ENCODE assay signal across 26 cellular contexts in genomic region chr21:30482130-30482529, GRCh38. TPM values are rescaled to one million over a fixed set of nuclear protein-coding genes. Genes with fewer than 3 reads are reported as not detected.
"Had no signal": no experiment of that assay in that cellular context is flagged by ENCODE, and none has a peak within 500 bp of the region (broad histone marks: within the 10 kb centered on the region; RNA-seq: fewer than 3 reads in every experiment).

No MANE protein-coding gene starts in this region.

- DNase-seq: activated CD4-positive, alpha-beta memory T cell treated with anti-CD3 and anti-CD28 coated beads, Interleukin-2, amount 10 ng/mL, durations not matched to agents 7 days and 5 days; activated CD4-positive, alpha-beta T cell treated with anti-CD3 and anti-CD28 coated beads for 36 hours; activated CD4-positive, alpha-beta T cell treated with anti-CD3 and anti-CD28 coated beads, Interleukin-2, amount 50 U/mL, for 1 hour; activated gamma-delta T cell; activated naive CD4-positive, alpha-beta T cell treated with anti-CD3 and anti-CD28 coated beads for 36 hours; activated T-cell treated with anti-CD3 and anti-CD28 coated beads for 4 hours; activated T-cell treated with anti-CD3 and anti-CD28 coated beads, Interleukin-2, amount 50 U/mL, for 48 hours; brain microvascular endothelial cell; central memory CD4-positive, alpha-beta T cell; Karpas-422; NCI-H1105 treated with DMSO at 0.1 percent for 48 hours; NCI-H1436 treated with DMSO at 0.1 percent for 48 hours; NCI-H187; NCI-H2081; NCI-H446; NCI-H524; Peyer's patch; SK-N-SH; T-helper 1 cell; WERI-Rb-1 had no signal

- H3K4me1 ChIP-seq: Peyer's patch had no signal

- H3K27ac ChIP-seq: brain microvascular endothelial cell, Peyer's patch, WERI-Rb-1 had no signal

- ATAC-seq: activated CD4-positive, alpha-beta T cell treated with anti-CD3 and anti-CD28 coated beads for 36 hours; activated T-helper 17 cell treated with anti-CD3 and anti-CD28 coated beads, Interleukin-2, amount 50 U/mL, for 72 hours; K562 had no signal

- H3K36me3 Mint-ChIP-seq: activated naive CD8-positive, alpha-beta T cell had no signal

- H3K9me3 ChIP-seq: Peyer's patch had no signal

- H3K27ac Mint-ChIP-seq: activated CD4-positive, alpha-beta memory T cell treated with anti-CD3 and anti-CD28 coated beads, Interleukin-2, amount 10 ng/mL, durations not matched to agents 7 days and 5 days; activated CD4-positive, alpha-beta T cell treated with anti-CD3 and anti-CD28 coated beads for 36 hours; activated naive CD4-positive, alpha-beta T cell treated with anti-CD3 and anti-CD28 coated beads for 36 hours; activated naive CD8-positive, alpha-beta T cell; activated T-helper 17 cell treated with anti-CD3 and anti-CD28 coated beads, Interleukin-2, amount 50 U/mL, for 72 hours had no signal

- H3K36me3 ChIP-seq: brain microvascular endothelial cell, Peyer's patch, WERI-Rb-1 had no signal

- H3K27me3 Mint-ChIP-seq: activated CD4-positive, alpha-beta memory T cell treated with anti-CD3 and anti-CD28 coated beads, Interleukin-2, amount 10 ng/mL, durations not matched to agents 7 days and 5 days had no signal

- H3K27me3 ChIP-seq: brain microvascular endothelial cell, Peyer's patch had no signal

- H3K4me3 Mint-ChIP-seq: activated CD4-positive, alpha-beta memory T cell treated with anti-CD3 and anti-CD28 coated beads, Interleukin-2, amount 10 ng/mL, durations not matched to agents 7 days and 5 days; activated CD4-positive, alpha-beta T cell treated with anti-CD3 and anti-CD28 coated beads for 36 hours; activated naive CD4-positive, alpha-beta T cell treated with anti-CD3 and anti-CD28 coated beads for 36 hours; activated naive CD8-positive, alpha-beta T cell; activated T-helper 17 cell treated with anti-CD3 and anti-CD28 coated beads, Interleukin-2, amount 50 U/mL, for 72 hours had no signal

- H3K4me3 ChIP-seq: K562, Peyer's patch had no signal

- H3K4me1 Mint-ChIP-seq: activated CD4-positive, alpha-beta memory T cell treated with anti-CD3 and anti-CD28 coated beads, Interleukin-2, amount 10 ng/mL, durations not matched to agents 7 days and 5 days; activated CD4-positive, alpha-beta T cell treated with anti-CD3 and anti-CD28 coated beads for 36 hours; activated T-helper 17 cell treated with anti-CD3 and anti-CD28 coated beads, Interleukin-2, amount 50 U/mL, for 72 hours had no signal

RNA-seq across cellular contexts. Expression of gene KRTAP19-1, which starts 2.0 kb away (rescaled TPM):
- total RNA-seq: activated CD4-positive, alpha-beta memory T cell treated with anti-CD3 and anti-CD28 coated beads, Interleukin-2, amount 10 ng/mL, durations not matched to agents 7 days and 5 days; activated CD4-positive, alpha-beta T cell treated with anti-CD3 and anti-CD28 coated beads for 36 hours; activated CD8-positive, alpha-beta memory T cell treated with anti-CD3 and anti-CD28 coated beads for 36 hours; activated naive CD4-positive, alpha-beta T cell treated with anti-CD3 and anti-CD28 coated beads for 36 hours; activated T-helper 17 cell treated with anti-CD3 and anti-CD28 coated beads, Interleukin-2, amount 50 U/mL, for 72 hours; K562; Peyer's patch; T-helper 2 cell treated with Interferon-gamma antibody and Interleukin-4, amounts not matched to agents 100 ng/mL and 5 ng/mL, for 36 hours had no signal
- polyA plus RNA-seq: adipose tissue, K562, SK-N-SH had no signal

RNA-seq across cellular contexts. Expression of gene KRTAP19-2, which starts 5.1 kb away (rescaled TPM):
- total RNA-seq: activated CD4-positive, alpha-beta memory T cell treated with anti-CD3 and anti-CD28 coated beads, Interleukin-2, amount 10 ng/mL, durations not matched to agents 7 days and 5 days; activated CD4-positive, alpha-beta T cell treated with anti-CD3 and anti-CD28 coated beads for 36 hours; activated CD8-positive, alpha-beta memory T cell treated with anti-CD3 and anti-CD28 coated beads for 36 hours; activated naive CD4-positive, alpha-beta T cell treated with anti-CD3 and anti-CD28 coated beads for 36 hours; activated T-helper 17 cell treated with anti-CD3 and anti-CD28 coated beads, Interleukin-2, amount 50 U/mL, for 72 hours; K562; Peyer's patch; T-helper 2 cell treated with Interferon-gamma antibody and Interleukin-4, amounts not matched to agents 100 ng/mL and 5 ng/mL, for 36 hours had no signal
- polyA plus RNA-seq: adipose tissue, K562, SK-N-SH had no signal

RNA-seq across cellular contexts. Expression of gene KRTAP19-3, which starts 9.7 kb away (rescaled TPM):
- total RNA-seq: activated CD4-positive, alpha-beta memory T cell treated with anti-CD3 and anti-CD28 coated beads, Interleukin-2, amount 10 ng/mL, durations not matched to agents 7 days and 5 days; activated CD4-positive, alpha-beta T cell treated with anti-CD3 and anti-CD28 coated beads for 36 hours; activated CD8-positive, alpha-beta memory T cell treated with anti-CD3 and anti-CD28 coated beads for 36 hours; activated naive CD4-positive, alpha-beta T cell treated with anti-CD3 and anti-CD28 coated beads for 36 hours; activated T-helper 17 cell treated with anti-CD3 and anti-CD28 coated beads, Interleukin-2, amount 50 U/mL, for 72 hours; K562; Peyer's patch; T-helper 2 cell treated with Interferon-gamma antibody and Interleukin-4, amounts not matched to agents 100 ng/mL and 5 ng/mL, for 36 hours had no signal
- polyA plus RNA-seq: adipose tissue, K562, SK-N-SH had no signal

RNA-seq across cellular contexts. Expression of gene KRTAP19-4, which starts 14.8 kb away (rescaled TPM):
- total RNA-seq: activated CD4-positive, alpha-beta memory T cell treated with anti-CD3 and anti-CD28 coated beads, Interleukin-2, amount 10 ng/mL, durations not matched to agents 7 days and 5 days; activated CD4-positive, alpha-beta T cell treated with anti-CD3 and anti-CD28 coated beads for 36 hours; activated CD8-positive, alpha-beta memory T cell treated with anti-CD3 and anti-CD28 coated beads for 36 hours; activated naive CD4-positive, alpha-beta T cell treated with anti-CD3 and anti-CD28 coated beads for 36 hours; activated T-helper 17 cell treated with anti-CD3 and anti-CD28 coated beads, Interleukin-2, amount 50 U/mL, for 72 hours; K562; Peyer's patch; T-helper 2 cell treated with Interferon-gamma antibody and Interleukin-4, amounts not matched to agents 100 ng/mL and 5 ng/mL, for 36 hours had no signal
- polyA plus RNA-seq: adipose tissue, K562, SK-N-SH had no signal

RNA-seq across cellular contexts. Expression of gene KRTAP19-5, which starts 19.8 kb away (rescaled TPM):
- total RNA-seq: activated CD4-positive, alpha-beta memory T cell treated with anti-CD3 and anti-CD28 coated beads, Interleukin-2, amount 10 ng/mL, durations not matched to agents 7 days and 5 days; activated CD4-positive, alpha-beta T cell treated with anti-CD3 and anti-CD28 coated beads for 36 hours; activated CD8-positive, alpha-beta memory T cell treated with anti-CD3 and anti-CD28 coated beads for 36 hours; activated naive CD4-positive, alpha-beta T cell treated with anti-CD3 and anti-CD28 coated beads for 36 hours; activated T-helper 17 cell treated with anti-CD3 and anti-CD28 coated beads, Interleukin-2, amount 50 U/mL, for 72 hours; K562; Peyer's patch; T-helper 2 cell treated with Interferon-gamma antibody and Interleukin-4, amounts not matched to agents 100 ng/mL and 5 ng/mL, for 36 hours had no signal
- polyA plus RNA-seq: adipose tissue, K562, SK-N-SH had no signal
